In genomic region chr6:3825331-3825831, GRCh38 we compare ENCODE assay signal across 1 cellular context.
A peak's percentile ranks its signal among the peaks of the same experiment; 100 is the strongest.
TF ChIP-seq lines count a peak whose summit lies in the region.

No MANE protein-coding gene starts in this region.

TF ChIP-seq in HepG2, 621 proteins besides CTCF, POLR2A, EP300 and RAD21 (continued from another document and continues in another):
- peak; percentile 81 for TF ChIP-seq ZNF687 (CRISPR knock-in tag; IDR thresholded peaks at IDR 0.05)
- no peak; the same call in 1 of the 2 replicates for TF ChIP-seq PRDM10 (CRISPR knock-in tag; IDR thresholded peaks at IDR 0.05; ENCODE audit: low read depth)
- no peak for TF ChIP-seq MBD4 (IDR thresholded peaks at IDR 0.05; ENCODE audit: borderline replicate concordance, low read length)
- no peak for TF ChIP-seq NR3C1 (CRISPR knock-in tag; IDR thresholded peaks at IDR 0.05)
- no peak for TF ChIP-seq RFX5 (IDR thresholded peaks at IDR 0.05; ENCODE audit: low read depth, low read length)
- TF ChIP-seq ATRX (CRISPR knock-in tag; IDR thresholded peaks at IDR 0.05; ENCODE audit: borderline replicate concordance): no peak
- peak; percentile 94; the same call in 1 of the 2 replicates for TF ChIP-seq ZNF580 (CRISPR knock-in tag; IDR thresholded peaks at IDR 0.05; ENCODE audit: borderline replicate concordance, low read depth)
- no peak for TF ChIP-seq ZNF10 (CRISPR knock-in tag; IDR thresholded peaks at IDR 0.05; ENCODE audit: borderline replicate concordance, low read depth)
- 0 out of 2 replicates have a peak, but pooled peaks have one; percentile 3 for TF ChIP-seq ZNF552 (CRISPR knock-in tag; IDR thresholded peaks at IDR 0.05; ENCODE audit: borderline replicate concordance)
- TF ChIP-seq ARID3A (IDR thresholded peaks at IDR 0.05; ENCODE audit: low read depth, low read length): peak; percentile 50; the same call in 1 of the 2 replicates
- no peak for TF ChIP-seq ZNF337 (CRISPR knock-in tag; IDR thresholded peaks at IDR 0.05; ENCODE audit: borderline replicate concordance, low read depth)
- TF ChIP-seq ZNF34 (CRISPR knock-in tag; IDR thresholded peaks at IDR 0.05; ENCODE audit: borderline replicate concordance): no peak
- TF ChIP-seq NCOA1 (CRISPR knock-in tag; IDR thresholded peaks at IDR 0.05): 0 out of 2 replicates have a peak, but pooled peaks have one; percentile 28
- no peak for TF ChIP-seq SMARCE1 (IDR thresholded peaks at IDR 0.05; ENCODE audit: borderline replicate concordance)
- TF ChIP-seq ZNF709 (CRISPR knock-in tag; IDR thresholded peaks at IDR 0.05): no peak
- TF ChIP-seq PHB2 (IDR thresholded peaks at IDR 0.05; ENCODE audit: partially characterized antibody): no peak
- no peak for TF ChIP-seq XBP1 (CRISPR knock-in tag; IDR thresholded peaks at IDR 0.05)
- peak; percentile 47 for TF ChIP-seq YY1 (IDR thresholded peaks at IDR 0.05; ENCODE audit: insufficient read depth, insufficient replicate concordance, low read depth, low read length)
- TF ChIP-seq ZBTB2 (CRISPR knock-in tag; IDR thresholded peaks at IDR 0.05; ENCODE audit: low read depth): no peak
- TF ChIP-seq HDAC2 (CRISPR knock-in tag; IDR thresholded peaks at IDR 0.05): no peak
- TF ChIP-seq, protein P1, sequence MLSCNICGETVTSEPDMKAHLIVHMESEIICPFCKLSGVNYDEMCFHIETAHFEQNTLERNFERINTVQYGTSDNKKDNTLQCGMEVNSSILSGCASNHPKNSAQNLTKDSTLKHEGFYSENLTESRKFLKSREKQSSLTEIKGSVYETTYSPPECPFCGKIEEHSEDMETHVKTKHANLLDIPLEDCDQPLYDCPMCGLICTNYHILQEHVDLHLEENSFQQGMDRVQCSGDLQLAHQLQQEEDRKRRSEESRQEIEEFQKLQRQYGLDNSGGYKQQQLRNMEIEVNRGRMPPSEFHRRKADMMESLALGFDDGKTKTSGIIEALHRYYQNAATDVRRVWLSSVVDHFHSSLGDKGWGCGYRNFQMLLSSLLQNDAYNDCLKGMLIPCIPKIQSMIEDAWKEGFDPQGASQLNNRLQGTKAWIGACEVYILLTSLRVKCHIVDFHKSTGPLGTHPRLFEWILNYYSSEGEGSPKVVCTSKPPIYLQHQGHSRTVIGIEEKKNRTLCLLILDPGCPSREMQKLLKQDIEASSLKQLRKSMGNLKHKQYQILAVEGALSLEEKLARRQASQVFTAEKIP (CRISPR knock-in tag; IDR thresholded peaks at IDR 0.05; ENCODE audit: borderline replicate concordance): no peak
- TF ChIP-seq ZNF12 (CRISPR knock-in tag; IDR thresholded peaks at IDR 0.05): 0 out of 2 replicates have a peak, but pooled peaks have one; percentile 53
- TF ChIP-seq BHLHE40 (IDR thresholded peaks at IDR 0.05; ENCODE audit: low read length): peak; percentile 44; the same call in 1 of the 2 replicates
- TF ChIP-seq ZZZ3 (CRISPR knock-in tag; IDR thresholded peaks at IDR 0.05; ENCODE audit: borderline replicate concordance): no peak
- TF ChIP-seq, protein P2, sequence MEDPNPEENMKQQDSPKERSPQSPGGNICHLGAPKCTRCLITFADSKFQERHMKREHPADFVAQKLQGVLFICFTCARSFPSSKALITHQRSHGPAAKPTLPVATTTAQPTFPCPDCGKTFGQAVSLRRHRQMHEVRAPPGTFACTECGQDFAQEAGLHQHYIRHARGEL (CRISPR knock-in tag; IDR thresholded peaks at IDR 0.05): no peak
- TF ChIP-seq NFKBIZ (CRISPR knock-in tag; IDR thresholded peaks at IDR 0.05): no peak
- peak; percentile 47; the same call in 1 of the 2 replicates for TF ChIP-seq ZBTB3 (CRISPR knock-in tag; IDR thresholded peaks at IDR 0.05; ENCODE audit: borderline replicate concordance, low read depth)
- TF ChIP-seq ZNF788 (CRISPR knock-in tag; IDR thresholded peaks at IDR 0.05; ENCODE audit: borderline replicate concordance): no peak
- TF ChIP-seq AGO1 (IDR thresholded peaks at IDR 0.05; ENCODE audit: low read depth, low read length, poor library complexity, severe bottlenecking): no peak
- TF ChIP-seq ADNP (CRISPR knock-in tag; IDR thresholded peaks at IDR 0.05): peak; percentile 77
- TF ChIP-seq AKAP8 (CRISPR knock-in tag; IDR thresholded peaks at IDR 0.05): 0 out of 2 replicates have a peak, but pooled peaks have one; percentile 44
- peak; percentile 68 for TF ChIP-seq MYC (CRISPR knock-in tag; IDR thresholded peaks at IDR 0.05; ENCODE audit: borderline replicate concordance)
- TF ChIP-seq ZNF3 (CRISPR knock-in tag; IDR thresholded peaks at IDR 0.05): no peak
- TF ChIP-seq TGIF2 (CRISPR knock-in tag; IDR thresholded peaks at IDR 0.05): no peak
- TF ChIP-seq PBX3 (CRISPR knock-in tag; IDR thresholded peaks at IDR 0.05; ENCODE audit: borderline replicate concordance): no peak
- TF ChIP-seq TAF1 (CRISPR knock-in tag; IDR thresholded peaks at IDR 0.05): no peak
- TF ChIP-seq KMT2B (CRISPR knock-in tag; IDR thresholded peaks at IDR 0.05): peak; percentile 23; the same call in 1 of the 2 replicates
- peak; percentile 46; the same call in 1 of the 2 replicates for TF ChIP-seq SP4 (CRISPR knock-in tag; IDR thresholded peaks at IDR 0.05)
- TF ChIP-seq ZNF878 (CRISPR knock-in tag; IDR thresholded peaks at IDR 0.05): no peak
- no peak for TF ChIP-seq GZF1 (CRISPR knock-in tag; IDR thresholded peaks at IDR 0.05)
- TF ChIP-seq KLF16 (CRISPR knock-in tag; IDR thresholded peaks at IDR 0.05): peak in 1 of 2 experiments; percentile 72; a peak in 1 of 4 replicates
- TF ChIP-seq WIZ (CRISPR knock-in tag; IDR thresholded peaks at IDR 0.05): no peak
- no peak for TF ChIP-seq KAT2B (IDR thresholded peaks at IDR 0.05; ENCODE audit: borderline replicate concordance, low read depth, low read length)
- no peak for TF ChIP-seq SPEN (CRISPR knock-in tag; IDR thresholded peaks at IDR 0.05; ENCODE audit: low read depth)
- no peak for TF ChIP-seq JUNB (CRISPR knock-in tag; IDR thresholded peaks at IDR 0.05; ENCODE audit: borderline replicate concordance)
- no peak for TF ChIP-seq ZFP82 (CRISPR knock-in tag; IDR thresholded peaks at IDR 0.05; ENCODE audit: borderline replicate concordance)
- TF ChIP-seq, protein P3, sequence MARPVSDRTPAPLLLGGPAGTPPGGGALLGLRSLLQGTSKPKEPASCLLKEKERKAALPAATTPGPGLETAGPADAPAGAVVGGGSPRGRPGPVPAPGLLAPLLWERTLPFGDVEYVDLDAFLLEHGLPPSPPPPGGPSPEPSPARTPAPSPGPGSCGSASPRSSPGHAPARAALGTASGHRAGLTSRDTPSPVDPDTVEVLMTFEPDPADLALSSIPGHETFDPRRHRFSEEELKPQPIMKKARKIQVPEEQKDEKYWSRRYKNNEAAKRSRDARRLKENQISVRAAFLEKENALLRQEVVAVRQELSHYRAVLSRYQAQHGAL (CRISPR knock-in tag; IDR thresholded peaks at IDR 0.05; ENCODE audit: not compliant biosample characterization): no peak
- no peak for TF ChIP-seq MAFK (conservative IDR thresholded peaks at IDR 0.05 in 1 of 2, IDR thresholded peaks at IDR 0.05 in 1 of 2; ENCODE audit: low read length in 2 of 2)
- TF ChIP-seq RCOR2 (CRISPR knock-in tag; IDR thresholded peaks at IDR 0.05): no peak; the same call in 1 of the 2 replicates
- no peak for TF ChIP-seq ZNF329 (CRISPR knock-in tag; IDR thresholded peaks at IDR 0.05; ENCODE audit: low read depth)
- 0 out of 2 replicates have a peak, but pooled peaks have one; percentile 41 for TF ChIP-seq ZNF747 (CRISPR knock-in tag; IDR thresholded peaks at IDR 0.05; ENCODE audit: borderline replicate concordance)
- TF ChIP-seq ZNF674 (CRISPR knock-in tag; IDR thresholded peaks at IDR 0.05; ENCODE audit: low read depth): no peak
